ENCODE assay signal across 1 cellular context in the genomic region with DNA sequence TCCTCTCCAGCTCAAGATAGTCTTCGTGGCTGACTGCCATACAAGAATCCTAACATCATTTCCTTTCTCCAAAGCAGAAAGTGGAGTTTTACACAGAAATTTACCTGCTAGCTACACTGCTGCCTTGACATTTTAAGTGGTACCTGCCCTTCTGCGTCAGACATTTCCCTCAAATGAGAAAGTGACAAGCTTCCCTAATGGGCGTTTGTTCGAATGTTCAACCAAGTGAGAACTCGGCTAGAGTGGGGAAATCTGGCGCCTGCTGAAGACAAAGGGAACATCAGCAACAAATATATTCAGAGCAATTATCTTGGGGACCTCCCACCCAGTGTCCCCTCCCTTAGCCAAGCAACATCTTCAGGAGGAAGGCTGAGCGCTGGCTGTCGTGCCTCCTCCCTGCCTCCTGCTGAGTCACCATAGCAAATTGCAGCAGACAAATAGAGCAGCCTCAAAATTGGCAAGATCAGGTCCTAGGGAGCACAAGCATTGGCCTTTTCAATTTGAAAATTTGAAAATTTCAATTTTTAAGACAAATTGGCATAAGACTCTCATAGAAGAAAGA.
TF ChIP-seq lines count a peak whose summit lies in the region.

No MANE protein-coding gene starts in this region.

TF ChIP-seq in K562, 482 proteins besides CTCF, POLR2A, EP300 and RAD21:
- TF ChIP-seq PRMT5 (CRISPR knock-in tag; IDR thresholded peaks at IDR 0.05) = no peak
- TF ChIP-seq, protein P1, sequence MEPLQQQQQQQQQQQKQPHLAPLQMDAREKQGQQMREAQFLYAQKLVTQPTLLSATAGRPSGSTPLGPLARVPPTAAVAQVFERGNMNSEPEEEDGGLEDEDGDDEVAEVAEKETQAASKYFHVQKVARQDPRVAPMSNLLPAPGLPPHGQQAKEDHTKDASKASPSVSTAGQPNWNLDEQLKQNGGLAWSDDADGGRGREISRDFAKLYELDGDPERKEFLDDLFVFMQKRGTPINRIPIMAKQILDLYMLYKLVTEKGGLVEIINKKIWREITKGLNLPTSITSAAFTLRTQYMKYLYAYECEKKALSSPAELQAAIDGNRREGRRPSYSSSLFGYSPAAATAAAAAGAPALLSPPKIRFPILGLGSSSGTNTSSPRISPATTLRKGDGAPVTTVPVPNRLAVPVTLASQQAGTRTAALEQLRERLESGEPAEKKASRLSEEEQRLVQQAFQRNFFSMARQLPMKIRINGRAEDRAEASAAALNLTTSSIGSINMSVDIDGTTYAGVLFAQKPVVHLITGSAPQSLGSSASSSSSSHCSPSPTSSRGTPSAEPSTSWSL (CRISPR knock-in tag; IDR thresholded peaks at IDR 0.05; ENCODE audit: borderline replicate concordance) = no peak
- TF ChIP-seq, protein P2, sequence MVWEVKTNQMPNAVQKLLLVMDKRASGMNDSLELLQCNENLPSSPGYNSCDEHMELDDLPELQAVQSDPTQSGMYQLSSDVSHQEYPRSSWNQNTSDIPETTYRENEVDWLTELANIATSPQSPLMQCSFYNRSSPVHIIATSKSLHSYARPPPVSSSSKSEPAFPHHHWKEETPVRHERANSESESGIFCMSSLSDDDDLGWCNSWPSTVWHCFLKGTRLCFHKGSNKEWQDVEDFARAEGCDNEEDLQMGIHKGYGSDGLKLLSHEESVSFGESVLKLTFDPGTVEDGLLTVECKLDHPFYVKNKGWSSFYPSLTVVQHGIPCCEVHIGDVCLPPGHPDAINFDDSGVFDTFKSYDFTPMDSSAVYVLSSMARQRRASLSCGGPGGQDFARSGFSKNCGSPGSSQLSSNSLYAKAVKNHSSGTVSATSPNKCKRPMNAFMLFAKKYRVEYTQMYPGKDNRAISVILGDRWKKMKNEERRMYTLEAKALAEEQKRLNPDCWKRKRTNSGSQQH (CRISPR knock-in tag; IDR thresholded peaks at IDR 0.05) = no peak
- TF ChIP-seq, protein P3, sequence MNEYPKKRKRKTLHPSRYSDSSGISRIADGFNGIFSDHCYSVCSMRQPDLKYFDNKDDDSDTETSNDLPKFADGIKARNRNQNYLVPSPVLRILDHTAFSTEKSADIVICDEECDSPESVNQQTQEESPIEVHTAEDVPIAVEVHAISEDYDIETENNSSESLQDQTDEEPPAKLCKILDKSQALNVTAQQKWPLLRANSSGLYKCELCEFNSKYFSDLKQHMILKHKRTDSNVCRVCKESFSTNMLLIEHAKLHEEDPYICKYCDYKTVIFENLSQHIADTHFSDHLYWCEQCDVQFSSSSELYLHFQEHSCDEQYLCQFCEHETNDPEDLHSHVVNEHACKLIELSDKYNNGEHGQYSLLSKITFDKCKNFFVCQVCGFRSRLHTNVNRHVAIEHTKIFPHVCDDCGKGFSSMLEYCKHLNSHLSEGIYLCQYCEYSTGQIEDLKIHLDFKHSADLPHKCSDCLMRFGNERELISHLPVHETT (CRISPR knock-in tag; conservative IDR thresholded peaks at IDR 0.05 in 1 of 2, IDR thresholded peaks at IDR 0.05 in 1 of 2) = no peak
- TF ChIP-seq MEF2D (tag; conservative IDR thresholded peaks at IDR 0.05; ENCODE audit: low read depth) = no peak
- TF ChIP-seq TEAD2 (tag; IDR thresholded peaks at IDR 0.05) = no peak
- no peak for TF ChIP-seq SMARCE1 (IDR thresholded peaks at IDR 0.05)
- no peak for TF ChIP-seq ZNF134 (CRISPR knock-in tag; conservative IDR thresholded peaks at IDR 0.05)
- TF ChIP-seq MAFG (tag; conservative IDR thresholded peaks at IDR 0.05) = peak; percentile 13; the same call in 1 of the 2 replicates
- no peak for TF ChIP-seq DIDO1 (tag; IDR thresholded peaks at IDR 0.05; ENCODE audit: low read depth)
- TF ChIP-seq NFE2 (IDR thresholded peaks at IDR 0.05; ENCODE audit: low read depth) = peak; percentile 39; the same call in 1 of the 2 replicates
- TF ChIP-seq GABPA (tag; conservative IDR thresholded peaks at IDR 0.05; ENCODE audit: low read depth) = no peak
- no peak for TF ChIP-seq ZNF830 (CRISPR knock-in tag; IDR thresholded peaks at IDR 0.05)
- TF ChIP-seq SRSF7 (optimal IDR thresholded peaks at IDR 0.05; ENCODE audit: low read depth, low read length) = no peak
- TF ChIP-seq ZNF589 (CRISPR knock-in tag; IDR thresholded peaks at IDR 0.05; ENCODE audit: low read depth) = no peak
- TF ChIP-seq FOXA1 (IDR thresholded peaks at IDR 0.05; ENCODE audit: borderline replicate concordance) = no peak
